Comparison of ENCODE assay signal across 12 cellular contexts in the genomic region with DNA sequence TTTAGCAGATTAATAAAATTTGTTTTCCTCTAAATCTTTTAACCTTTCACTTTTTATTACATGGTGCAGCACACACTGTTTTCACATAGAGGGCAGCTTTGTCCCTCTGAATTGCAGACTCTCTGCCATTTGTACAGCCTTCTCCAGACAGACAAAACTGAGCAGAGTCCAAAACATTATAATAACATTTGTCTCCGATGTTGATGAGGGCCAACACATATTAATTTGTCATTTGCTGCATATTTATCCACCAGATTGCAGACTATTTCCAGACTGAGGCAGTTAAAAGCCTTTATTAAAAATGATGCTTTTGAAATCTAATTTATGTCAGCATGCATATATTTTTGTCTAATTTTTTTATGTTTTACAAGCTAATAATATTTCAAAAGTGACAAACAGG.
A peak's percentile ranks its signal among the peaks of the same experiment; 100 is the strongest.
DNase-seq lines count a peak whose midpoint lies in the region; ATAC-seq, FAIRE-seq and TF ChIP-seq lines count a peak whose summit lies in the region.
"Had no signal": no experiment of that assay in that cellular context is flagged by ENCODE, and none has a peak within 500 bp of the region (broad histone marks: within the 10 kb centered on the region; RNA-seq: fewer than 3 reads in every experiment).

No MANE protein-coding gene starts in this region.

- H3K56ac ChIP-seq in IMR-90 (ENCODE audit: extremely low read depth, insufficient read depth, low read length) (no peak overlapping the region), H1 (replicated peaks; ENCODE audit: insufficient read length, low read depth, low read length) (no peak overlapping the region)

- H3K79me1 ChIP-seq in IMR-90 (ENCODE audit: low read depth in 1 of 2, low read length in 2 of 2), result no peaks in the 10 kb centered on the region
- no peaks in the 10 kb centered on the region for H3K79me1 ChIP-seq in H1 (ENCODE audit: low read depth, low read length)

- DNase-seq in IMR-90 (peak; percentile 49), NCI-H526 treated with DMSO at 0.1 percent for 48 hours (lab: John Stamatoyannopoulos, UW) (peak; percentile 19), H1 (ENCODE audit: low read depth in 1 of 2, low spot score in 2 of 2) (no peak), osteoblast (ENCODE audit: insufficient read length, low spot score, missing footprints) (no peak), NCI-H2107 (lab: John Stamatoyannopoulos, UW) (no peak), NCI-H2029 (lab: John Stamatoyannopoulos, UW) (no peak)
- DNase-seq in activated naive CD4-positive, alpha-beta T cell treated with Interleukin-2 at 50 U/mL for 16 hours, result no peak
- DNase-seq in activated T-cell treated with anti-CD3 and anti-CD28 coated beads, Interleukin-2, amount 50 U/mL, for 4 hours, result no peak
- DNase-seq: activated CD8-positive, alpha-beta T cell treated with anti-CD3 and anti-CD28 coated beads for 36 hours; stimulated activated CD4-positive, alpha-beta T cell treated with anti-CD3 and anti-CD28 coated beads, Interleukin-4, amount 100 ng/mL, for 4 hours had no signal

- TF ChIP-seq RAD21 in IMR-90 (IDR thresholded peaks at IDR 0.05; ENCODE audit: low read length) (peak; percentile 63), H1 (IDR thresholded peaks at IDR 0.05 in 1 of 2, conservative IDR thresholded peaks at IDR 0.05 in 1 of 2; ENCODE audit: low read depth in 2 of 2, low read length in 2 of 2) (peak; percentile 55 to 62)

- no peak overlapping the region for H3K4me3 Mint-ChIP-seq in activated T-cell treated with anti-CD3 and anti-CD28 coated beads, Interleukin-2, amount 50 U/mL, for 4 hours
- H3K4me3 Mint-ChIP-seq: activated CD8-positive, alpha-beta T cell treated with anti-CD3 and anti-CD28 coated beads for 36 hours had no signal

- no peak for TF ChIP-seq EP300 in H1 (IDR thresholded peaks at IDR 0.05; ENCODE audit: borderline replicate concordance in 1 of 2, low read depth in 2 of 2, low read length in 2 of 2)

- H2BK5ac ChIP-seq in IMR-90 (ENCODE audit: low read depth, low read length, poor library complexity, severe bottlenecking), result no peak overlapping the region
- no peak overlapping the region for H2BK5ac ChIP-seq in H1 (ENCODE audit: low read depth, low read length)

- H3K27me3 ChIP-seq in IMR-90 (ENCODE audit: control insufficient read depth, insufficient read depth, low read length), result no peaks in the 10 kb centered on the region
- H3K27me3 ChIP-seq in H1 (replicated peaks in 1 of 4; ENCODE audit: control insufficient read depth in 3 of 4, extremely low read depth in 1 of 4, insufficient read depth in 3 of 4, low read length in 3 of 4), result no peaks in the 10 kb centered on the region
- no peaks in the 10 kb centered on the region for H3K27me3 ChIP-seq in osteoblast (ENCODE audit: insufficient read depth, low read length)

- H4K91ac ChIP-seq in IMR-90 (ENCODE audit: insufficient read depth, low read depth, low read length), result no peak overlapping the region
- H4K91ac ChIP-seq in H1 (replicated peaks; ENCODE audit: insufficient read length, low read length), result no peak overlapping the region

- H3K18ac ChIP-seq in IMR-90 (ENCODE audit: low read depth, low read length), result no peak overlapping the region
- H3K18ac ChIP-seq in H1 (ENCODE audit: extremely low read depth, low read length), result no peak overlapping the region

- CTCF ChIA-PET in IMR-90 (lab: Yijun Ruan, JAX) (interaction anchor here (1.4 to 2.4 kb wide), 2 partner anchors 11 to 253 kb away, joined by 5 to 9 read pairs; no protein-coding TSS in a partner anchor), H1 (lab: Charles Lee; ENCODE audit: partially characterized antibody) (interaction anchor here (1.0 to 1.5 kb wide), 3 partner anchors 14 to 67 kb away, joined by 3 read pairs; no protein-coding TSS in a partner anchor)

- H3K27ac ChIP-seq in IMR-90 (ENCODE audit: insufficient read depth, low read length) (no peak overlapping the region), H1 (ENCODE audit: low read depth, low read length) (no peak overlapping the region), osteoblast (ENCODE audit: low read depth, low read length) (no peak overlapping the region)
- H3K27ac ChIP-seq: HL-60 had no signal

- no peaks in the 10 kb centered on the region for H3K9me3 ChIP-seq in IMR-90 (ENCODE audit: control insufficient read depth, insufficient read depth, low read length)
- peaks cover 2% of the 10 kb centered on the region in 2 experiments; a peak in 2 of 4 replicates for H3K9me3 ChIP-seq in H1 (ENCODE audit: insufficient read depth in 2 of 2, low read depth in 1 of 2, low read length in 1 of 2)
- no peaks in the 10 kb centered on the region for H3K9me3 ChIP-seq in osteoblast (ENCODE audit: low read depth, low read length)

- no peak overlapping the region for H2AK9ac ChIP-seq in IMR-90 (replicated peaks; ENCODE audit: low read depth, low read length, poor library complexity)

- H3K23me2 ChIP-seq in H1 (ENCODE audit: low read depth, low read length), result no peaks in the 10 kb centered on the region

- H3K4me2 ChIP-seq in IMR-90 (ENCODE audit: low read depth, low read length), result no peak overlapping the region
- no peak overlapping the region for H3K4me2 ChIP-seq in H1 (ENCODE audit: insufficient read depth in 1 of 2, low read depth in 2 of 2, low read length in 2 of 2)
- no peak overlapping the region for H3K4me2 ChIP-seq in osteoblast (ENCODE audit: insufficient read depth, low read length)

- H4K8ac ChIP-seq in IMR-90 (ENCODE audit: low read depth in 2 of 2, low read length in 2 of 2) (no peak overlapping the region), H1 (ENCODE audit: extremely low read depth, insufficient read depth, low read length) (no peak overlapping the region)

- peaks cover 8% of the 10 kb centered on the region for H3K9me3 Mint-ChIP-seq in activated T-cell treated with anti-CD3 and anti-CD28 coated beads, Interleukin-2, amount 50 U/mL, for 4 hours

- peak; percentile 66 for ATAC-seq in IMR-90 (ENCODE audit: low read depth)
- no peak for ATAC-seq in activated T-cell treated with anti-CD3 and anti-CD28 coated beads, Interleukin-2, amount 50 U/mL, for 4 hours
- ATAC-seq: activated CD8-positive, alpha-beta T cell treated with anti-CD3 and anti-CD28 coated beads for 36 hours had no signal

- H3K27me3 Mint-ChIP-seq in activated T-cell treated with anti-CD3 and anti-CD28 coated beads, Interleukin-2, amount 50 U/mL, for 4 hours (ENCODE audit: low read depth), result no peaks in the 10 kb centered on the region

- H2BK12ac ChIP-seq in H1 (ENCODE audit: low read depth, low read length), result no peak overlapping the region

- H3K4me3 ChIP-seq in IMR-90 (ENCODE audit: insufficient read depth, low read depth, low read length) (no peak overlapping the region), H1 (ENCODE audit: extremely low read depth in 1 of 4, insufficient read depth in 2 of 4, low read depth in 3 of 4, low read length in 4 of 4) (no peak overlapping the region), osteoblast (ENCODE audit: insufficient read depth, low read length) (no peak overlapping the region)
- H3K4me3 ChIP-seq: lung had no signal

- no peaks in the 10 kb centered on the region for H3K79me2 ChIP-seq in H1 (ENCODE audit: control insufficient read depth in 1 of 2, insufficient read depth in 2 of 2, low read length in 2 of 2)
- no peaks in the 10 kb centered on the region for H3K79me2 ChIP-seq in osteoblast (ENCODE audit: insufficient read depth, low read length)

- H3K14ac ChIP-seq in IMR-90 (replicated peaks; ENCODE audit: low read depth, low read length) (no peak overlapping the region), H1 (ENCODE audit: insufficient read length) (no peak overlapping the region)

- dilution Hi-C loops in IMR-90 (cut with HindIII; ENCODE audit: low sequenced_read_pairs, unreplicated experiment), result no loop called here

- H3K36me3 ChIP-seq in IMR-90 (ENCODE audit: control insufficient read depth, insufficient read depth, low read length) (no peaks in the 10 kb centered on the region), H1 (ENCODE audit: control insufficient read depth in 2 of 4, insufficient read depth in 4 of 4, low read length in 3 of 4) (no peaks in the 10 kb centered on the region; a peak in 1 of 8 replicates), osteoblast (ENCODE audit: insufficient read depth, low read length) (no peaks in the 10 kb centered on the region)

- intact Hi-C loops in IMR-90 (cut with micrococcal nuclease), result loop anchor here (2.0 to 5.0 kb wide), 3 partner anchors 93 to 454 kb away; no protein-coding TSS in a partner anchor

- H2BK20ac ChIP-seq in IMR-90 (ENCODE audit: low read depth, low read length) (no peak overlapping the region), H1 (ENCODE audit: low read length) (no peak overlapping the region)

- H2BK15ac ChIP-seq in IMR-90 (ENCODE audit: low read depth, low read length) (no peak overlapping the region), H1 (ENCODE audit: low read length) (no peak overlapping the region)

- H3K4ac ChIP-seq in IMR-90 (ENCODE audit: low read depth, low read length) (no peak overlapping the region), H1 (replicated peaks; ENCODE audit: insufficient read length, low read depth, low read length) (no peak overlapping the region)

- TF ChIP-seq POLR2A in IMR-90 (IDR thresholded peaks at IDR 0.05; ENCODE audit: low read depth, low read length) (no peak), H1 (IDR thresholded peaks at IDR 0.05; ENCODE audit: control extremely low read depth in 1 of 2, low read depth in 2 of 2, low read length in 2 of 2) (no peak)

- H2AK5ac ChIP-seq in IMR-90 (ENCODE audit: low read depth, low read length), result no peak overlapping the region
- H2AK5ac ChIP-seq in H1 (ENCODE audit: low read depth, low read length), result no peak overlapping the region

- H3K9me1 ChIP-seq in IMR-90 (ENCODE audit: insufficient read depth, low read length), result 0 out of 2 replicates have a peak, but pooled peaks cover 4% of the 10 kb centered on the region

- H3K23ac ChIP-seq in IMR-90 (ENCODE audit: low read depth, low read length), result no peak overlapping the region
- no peak overlapping the region for H3K23ac ChIP-seq in H1 (ENCODE audit: insufficient read length)

- POLR2A ChIA-PET in IMR-90 (lab: Charles Lee; ENCODE audit: unreplicated experiment), result no interaction called here
- POLR2A ChIA-PET in H1 (lab: Charles Lee; ENCODE audit: partially characterized antibody), result no interaction called here

- H2AFZ ChIP-seq in IMR-90 (replicated peaks; ENCODE audit: low read length, poor library complexity) (no peak overlapping the region), H1 (ENCODE audit: low read length) (no peak overlapping the region), osteoblast (ENCODE audit: low read length) (no peak overlapping the region)

- no peak overlapping the region for H3K9ac ChIP-seq in IMR-90 (ENCODE audit: low read depth, low read length)
- no peak overlapping the region for H3K9ac ChIP-seq in H1 (replicated peaks in 1 of 4; ENCODE audit: extremely low read depth in 1 of 4, low read depth in 3 of 4, low read length in 3 of 4)

- TF ChIP-seq CTCF in IMR-90 (conservative IDR thresholded peaks at IDR 0.05; ENCODE audit: low read depth, low read length) (peak; percentile 58), H1 (IDR thresholded peaks at IDR 0.05; ENCODE audit: control extremely low read depth in 1 of 3, insufficient read depth in 1 of 3, low read depth in 1 of 3, low read length in 3 of 3) (peak in 1 of 3 experiments; percentile 17; a peak in 1 of 4 replicates), osteoblast (IDR thresholded peaks at IDR 0.05; ENCODE audit: extremely low read depth, low read depth, low read length) (peak; percentile 42)

- H3K4me1 Mint-ChIP-seq in activated T-cell treated with anti-CD3 and anti-CD28 coated beads, Interleukin-2, amount 50 U/mL, for 4 hours (ENCODE audit: low read depth), result no peaks in the 10 kb centered on the region

- H4K5ac ChIP-seq in IMR-90 (ENCODE audit: low read depth, low read length), result no peak overlapping the region
- H4K5ac ChIP-seq in H1 (ENCODE audit: insufficient read length, low read depth, low read length), result no peak overlapping the region

- no TSS peak for BruUV-seq in IMR-90 (replicated peaks; lab: Mats Ljungman, UMichigan)

- no peaks in the 10 kb centered on the region for H3K36me3 Mint-ChIP-seq in activated T-cell treated with anti-CD3 and anti-CD28 coated beads, Interleukin-2, amount 50 U/mL, for 4 hours (ENCODE audit: insufficient read depth)

- H2BK120ac ChIP-seq in IMR-90 (ENCODE audit: low read depth, low read length) (no peak overlapping the region), H1 (replicated peaks; ENCODE audit: low read depth, low read length) (no peak overlapping the region)

- WGBS in IMR-90 (ENCODE audit: extremely low coverage in 2 of 2, insufficient read length in 1 of 2), 2 experiments, result no CpG with 5 or more reads among the region's 1 CpG
- 79% methylated on average over 1 of the region's 1 CpG; no CpG with 5 or more reads in 1 of the 2 experiments for WGBS in H1 (ENCODE audit: extremely low coverage in 1 of 2, insufficient coverage in 1 of 2, insufficient read length in 1 of 2, insufficient replicate concordance in 2 of 2, low coverage in 1 of 2, low lambda C conversion rate in 2 of 2, missing lambda C conversion rate in 1 of 2), 2 experiments

- H3K4me1 ChIP-seq in IMR-90 (ENCODE audit: control insufficient read depth, insufficient read depth, low read length) (peaks cover 2% of the 10 kb centered on the region; the same call in 1 of the 2 replicates), H1 (replicated peaks in 1 of 4; ENCODE audit: control insufficient read depth in 3 of 4, insufficient read depth in 4 of 4, low read length in 3 of 4) (no peaks in the 10 kb centered on the region), osteoblast (ENCODE audit: insufficient read depth, low read length) (peaks cover 9% of the 10 kb centered on the region)

- H4K20me1 ChIP-seq in IMR-90 (ENCODE audit: insufficient read depth, low read length), result no peaks in the 10 kb centered on the region
- H4K20me1 ChIP-seq in H1 (replicated peaks in 1 of 2; ENCODE audit: control insufficient read depth in 1 of 2, insufficient read depth in 2 of 2, low read length in 2 of 2), result no peaks in the 10 kb centered on the region
- H4K20me1 ChIP-seq in osteoblast (ENCODE audit: insufficient read depth, low read length), result no peaks in the 10 kb centered on the region

- no peak for FAIRE-seq in H1 (lab: Jason Lieb, UNC)

- in situ Hi-C loops in IMR-90 (cut with MboI; ENCODE audit: low sequenced_read_pairs), result no loop called here

Comparison
In these comparisons a context has a peak if more than half of its experiments do, and no peak if none do; other contexts are left out.
1. DNase-seq: peak in IMR-90 (single experiment) and NCI-H526 treated with DMSO at 0.1 percent for 48 hours (single experiment); none in H1 (0 of 2), osteoblast (single experiment), NCI-H2107 (single experiment), activated naive CD4-positive, alpha-beta T cell treated with Interleukin-2 at 50 U/mL for 16 hours (single experiment), NCI-H2029 (single experiment) and activated T-cell treated with anti-CD3 and anti-CD28 coated beads, Interleukin-2, amount 50 U/mL, for 4 hours (single experiment).